In the genomic region with DNA sequence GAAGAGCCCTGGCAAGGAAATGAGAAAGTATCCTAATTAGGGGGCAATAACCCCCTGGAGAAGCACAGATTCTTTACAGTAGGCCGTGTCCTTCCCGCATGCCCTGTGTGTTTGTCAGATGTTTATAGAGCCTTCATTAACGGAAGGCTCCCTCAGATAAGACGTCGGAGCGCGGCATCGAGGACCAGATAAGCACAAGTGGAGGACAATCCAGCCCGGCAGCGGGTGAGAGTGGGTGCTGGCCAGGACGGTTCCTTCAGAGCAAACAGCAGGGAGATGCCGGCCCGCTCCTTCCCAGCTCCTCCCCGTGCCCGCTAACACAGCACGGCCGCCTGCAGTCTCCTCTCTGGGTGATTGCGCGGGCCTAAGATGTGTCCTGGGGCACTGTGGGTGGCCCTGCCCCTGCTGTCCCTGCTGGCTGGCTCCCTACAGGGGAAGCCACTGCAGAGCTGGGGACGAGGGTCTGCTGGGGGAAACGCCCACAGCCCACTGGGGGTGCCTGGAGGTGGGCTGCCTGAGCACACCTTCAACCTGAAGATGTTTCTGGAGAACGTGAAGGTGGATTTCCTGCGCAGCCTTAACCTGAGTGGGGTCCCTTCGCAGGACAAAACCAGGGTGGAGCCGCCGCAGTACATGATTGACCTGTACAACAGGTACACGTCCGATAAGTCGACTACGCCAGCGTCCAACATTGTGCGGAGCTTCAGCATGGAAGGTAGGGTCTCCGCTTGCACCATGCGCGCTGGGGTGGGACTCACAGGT, we compare ENCODE assay signal across 24 cellular contexts. TPM values are rescaled to one million over a fixed set of nuclear protein-coding genes. Genes with fewer than 3 reads are reported as not detected.
"Had no signal": no experiment of that assay in that cellular context is flagged by ENCODE, and none has a peak within 500 bp of the region (broad histone marks: within the 10 kb centered on the region; RNA-seq: fewer than 3 reads in every experiment).

Gene GDF2 (plus strand): TSS at position 155 of the 762 bp plus-strand sequence. CDS start 215 bp downstream, at position 370.

- H3K9me3 Mint-ChIP-seq: activated T-helper 17 cell treated with anti-CD3 and anti-CD28 coated beads, Interleukin-2, amount 50 U/mL, for 72 hours; mesothelial cell of epicardium; nephron progenitor cell; stimulated activated naive CD8-positive, alpha-beta T cell treated with anti-CD3 and anti-CD28 coated beads, Interleukin-15, amount 100 ng/mL, for 72 hours; T-cell had no signal

- H3K4me1 Mint-ChIP-seq: activated CD4-positive, alpha-beta T cell treated with anti-CD3 and anti-CD28 coated beads, Interleukin-2, amount 10 ng/mL, durations not matched to agents 24 days and 14 days; activated naive CD4-positive, alpha-beta T cell treated with anti-CD3 and anti-CD28 coated beads, Interleukin-2, amount 10 ng/mL, durations not matched to agents 7 days and 5 days; activated T-helper 17 cell treated with anti-CD3 and anti-CD28 coated beads, Interleukin-2, amount 50 U/mL, for 72 hours; nephron progenitor cell; stimulated activated naive CD8-positive, alpha-beta T cell treated with anti-CD3 and anti-CD28 coated beads, Interleukin-15, amount 100 ng/mL, for 72 hours; T-cell had no signal

- H3K27ac ChIP-seq: foreskin keratinocyte, lower lobe of right lung, pancreas, sigmoid colon, SK-N-MC, testis had no signal

- H3K4me1 ChIP-seq: foreskin keratinocyte, lower lobe of right lung, pancreas, sigmoid colon, testis had no signal

- FAIRE-seq: endothelial cell of umbilical vein, pancreas had no signal

- H3K27me3 Mint-ChIP-seq: activated CD4-positive, alpha-beta T cell treated with anti-CD3 and anti-CD28 coated beads, Interleukin-2, amount 10 ng/mL, durations not matched to agents 24 days and 14 days had no signal

- H3K27ac Mint-ChIP-seq: activated CD4-positive, alpha-beta T cell treated with anti-CD3 and anti-CD28 coated beads, Interleukin-2, amount 10 ng/mL, durations not matched to agents 24 days and 14 days; activated naive CD4-positive, alpha-beta T cell treated with anti-CD3 and anti-CD28 coated beads, Interleukin-2, amount 10 ng/mL, durations not matched to agents 7 days and 5 days; activated T-helper 17 cell treated with anti-CD3 and anti-CD28 coated beads, Interleukin-2, amount 50 U/mL, for 72 hours; mesothelial cell of epicardium; T-cell had no signal

- H3K36me3 ChIP-seq: lower lobe of right lung, pancreas, sigmoid colon had no signal

- H3K36me3 Mint-ChIP-seq: activated naive CD4-positive, alpha-beta T cell treated with anti-CD3 and anti-CD28 coated beads, Interleukin-2, amount 10 ng/mL, durations not matched to agents 7 days and 5 days; mesothelial cell of epicardium; T-cell had no signal

- H3K4me3 ChIP-seq: lower lobe of right lung, pancreas, sigmoid colon, SK-N-MC, testis had no signal

- ATAC-seq: activated T-helper 17 cell treated with anti-CD3 and anti-CD28 coated beads, Interleukin-2, amount 50 U/mL, for 72 hours; foreskin keratinocyte; pancreas; stimulated activated naive CD8-positive, alpha-beta T cell treated with anti-CD3 and anti-CD28 coated beads, Interleukin-15, amount 100 ng/mL, for 72 hours; T-cell had no signal

- H3K27me3 ChIP-seq: pancreas, sigmoid colon, testis had no signal

- H3K9me3 ChIP-seq: lower lobe of right lung, pancreas, sigmoid colon, testis had no signal

- DNase-seq: activated CD4-positive, alpha-beta T cell treated with anti-CD3 and anti-CD28 coated beads, Interleukin-2, amount 10 ng/mL, durations not matched to agents 24 days and 14 days; activated CD8-positive, alpha-beta memory T cell treated with anti-CD3 and anti-CD28 coated beads for 24 hours; activated naive CD4-positive, alpha-beta T cell treated with anti-CD3 and anti-CD28 coated beads, Interleukin-2, amount 10 ng/mL, durations not matched to agents 7 days and 5 days; central memory CD4-positive, alpha-beta T cell; cortex of kidney; effector CD4-positive, alpha-beta T cell; foreskin keratinocyte; glutamatergic neuron; hypothalamus; kidney glomerular epithelial cell; lower lobe of right lung; nephron progenitor cell; pancreas; sigmoid colon; stimulated activated CD4-positive, alpha-beta T cell treated with anti-CD3 and anti-CD28 coated beads, Interleukin-1b, Interleukin-23, amount 100 ng/mL, for 48 hours; stimulated activated naive CD8-positive, alpha-beta T cell treated with anti-CD3 and anti-CD28 coated beads, Interleukin-15, amount 100 ng/mL, for 72 hours; T1000; testis had no signal

- H3K4me3 Mint-ChIP-seq: activated CD4-positive, alpha-beta T cell treated with anti-CD3 and anti-CD28 coated beads, Interleukin-2, amount 10 ng/mL, durations not matched to agents 24 days and 14 days; activated naive CD4-positive, alpha-beta T cell treated with anti-CD3 and anti-CD28 coated beads, Interleukin-2, amount 10 ng/mL, durations not matched to agents 7 days and 5 days; activated T-helper 17 cell treated with anti-CD3 and anti-CD28 coated beads, Interleukin-2, amount 50 U/mL, for 72 hours; mesothelial cell of epicardium; nephron progenitor cell; stimulated activated naive CD8-positive, alpha-beta T cell treated with anti-CD3 and anti-CD28 coated beads, Interleukin-15, amount 100 ng/mL, for 72 hours; T-cell had no signal

RNA-seq across cellular contexts. Expression of gene GDF2, which starts in this region (rescaled TPM):
- total RNA-seq: activated CD4-positive, alpha-beta T cell treated with anti-CD3 and anti-CD28 coated beads, Interleukin-2, amount 10 ng/mL, durations not matched to agents 24 days and 14 days; activated T-helper 17 cell treated with anti-CD3 and anti-CD28 coated beads, Interleukin-2, amount 50 U/mL, for 72 hours; endothelial cell of umbilical vein; foreskin keratinocyte; lower lobe of right lung; mesothelial cell of epicardium; pancreas; sigmoid colon; T-cell; urinary bladder had no signal
- polyA plus RNA-seq: endothelial cell of umbilical vein, foreskin keratinocyte, pancreas, sigmoid colon, urinary bladder had no signal
